1 cellular context compared by ENCODE assay signal in genomic region chr6:7276199-7276524, GRCh38.
TF ChIP-seq lines count a peak whose summit lies in the region.

No MANE protein-coding gene starts in this region.

TF ChIP-seq in neural cell, 6 proteins besides CTCF, POLR2A, EP300 and RAD21:
- TF ChIP-seq REST (IDR thresholded peaks at IDR 0.05; ENCODE audit: borderline replicate concordance) = no peak
- TF ChIP-seq POLR2AphosphoS5 (IDR thresholded peaks at IDR 0.05) = no peak
- no peak for TF ChIP-seq MXI1 (conservative IDR thresholded peaks at IDR 0.05; ENCODE audit: poor library complexity, severe bottlenecking)
- TF ChIP-seq TAF1 (IDR thresholded peaks at IDR 0.05; ENCODE audit: low read depth) = no peak
- no peak for TF ChIP-seq SMC3 (conservative IDR thresholded peaks at IDR 0.05; ENCODE audit: poor library complexity)
- TF ChIP-seq EZH2 (IDR thresholded peaks at IDR 0.05; ENCODE audit: borderline replicate concordance, insufficient read depth, low read length, poor library complexity, severe bottlenecking) = no peak
TF ChIP-seq in neural cell: peak in this region for 0.
